ENCODE assay signal across 22 cellular contexts in the genomic region with DNA sequence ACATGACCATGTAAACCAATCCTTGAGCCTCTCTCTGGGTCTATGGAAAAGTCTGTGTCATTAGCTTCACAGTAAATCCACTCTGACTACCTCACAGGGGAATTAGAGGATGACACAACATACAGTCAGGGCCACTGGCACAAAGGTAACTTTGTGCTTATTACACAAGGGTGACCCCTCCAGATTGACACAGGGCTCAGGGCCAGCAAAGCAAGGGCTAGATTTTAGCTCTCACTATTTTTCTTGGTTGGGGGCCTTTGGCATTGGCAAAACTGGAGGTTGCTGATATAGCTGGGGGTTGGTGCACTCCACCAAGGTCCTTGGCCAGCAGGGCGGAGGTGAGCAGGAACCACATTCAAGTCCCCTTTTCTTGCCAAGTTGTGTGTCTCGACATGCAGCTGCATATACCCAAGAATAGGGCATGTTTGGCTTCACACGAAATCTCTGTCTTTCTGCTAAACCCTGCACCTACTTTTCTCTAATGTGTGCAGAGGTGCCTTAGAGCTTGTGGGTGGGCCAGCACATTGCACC. TPM values are rescaled to one million over a fixed set of nuclear protein-coding genes. Genes with fewer than 3 reads are reported as not detected.
DNase-seq lines count a peak whose midpoint lies in the region; ATAC-seq and TF ChIP-seq lines count a peak whose summit lies in the region.
"Had no signal": no experiment of that assay in that cellular context is flagged by ENCODE, and none has a peak within 500 bp of the region (broad histone marks: within the 10 kb centered on the region; RNA-seq: fewer than 3 reads in every experiment).

No MANE protein-coding gene starts in this region.

- H4K5ac ChIP-seq in IMR-90 (ENCODE audit: low read depth, low read length) = no peak overlapping the region

- no CpG with 5 or more reads among the region's 3 CpGs for WGBS in IMR-90 (ENCODE audit: extremely low coverage in 2 of 2, insufficient read length in 1 of 2), 2 experiments

- H4K8ac ChIP-seq in IMR-90 (ENCODE audit: low read depth in 2 of 2, low read length in 2 of 2) = no peak overlapping the region

- H3K23ac ChIP-seq in IMR-90 (ENCODE audit: low read depth, low read length) = no peak overlapping the region

- H2AFZ ChIP-seq in IMR-90 (replicated peaks; ENCODE audit: low read length, poor library complexity) = no peak overlapping the region
- no peak overlapping the region for H2AFZ ChIP-seq in osteoblast (ENCODE audit: low read length)

- H3K14ac ChIP-seq in IMR-90 (replicated peaks; ENCODE audit: low read depth, low read length) = no peak overlapping the region

- peaks cover 30 to 58% of the 10 kb centered on the region in 2 experiments for H3K79me1 ChIP-seq in IMR-90 (ENCODE audit: low read depth in 1 of 2, low read length in 2 of 2)

- no peak overlapping the region for H2BK20ac ChIP-seq in IMR-90 (ENCODE audit: low read depth, low read length)

- H3K27me3 ChIP-seq in IMR-90 (ENCODE audit: control insufficient read depth, insufficient read depth, low read length) (no peaks in the 10 kb centered on the region), osteoblast (ENCODE audit: insufficient read depth, low read length) (no peaks in the 10 kb centered on the region)
- H3K27me3 ChIP-seq: ascending aorta, tibial nerve had no signal

- H3K56ac ChIP-seq in IMR-90 (ENCODE audit: extremely low read depth, insufficient read depth, low read length) = no peak overlapping the region

- H2AK9ac ChIP-seq in IMR-90 (replicated peaks; ENCODE audit: low read depth, low read length, poor library complexity) = peak overlapping the region; percentile 62

- no peak overlapping the region for H3K4ac ChIP-seq in IMR-90 (ENCODE audit: low read depth, low read length)

- TF ChIP-seq CTCF in IMR-90 (conservative IDR thresholded peaks at IDR 0.05; ENCODE audit: low read depth, low read length) (no peak), cardiac fibroblast (IDR thresholded peaks at IDR 0.05; ENCODE audit: low read depth, low read length) (no peak), osteoblast (IDR thresholded peaks at IDR 0.05; ENCODE audit: extremely low read depth, low read depth, low read length) (no peak)

- no peak overlapping the region for H3K27ac ChIP-seq in IMR-90 (ENCODE audit: insufficient read depth, low read length)
- H3K27ac ChIP-seq in osteoblast (ENCODE audit: low read depth, low read length) = no peak overlapping the region
- H3K27ac ChIP-seq: ascending aorta, SK-N-MC, tibial nerve had no signal

- H3K36me3 ChIP-seq in IMR-90 (ENCODE audit: control insufficient read depth, insufficient read depth, low read length) (peaks cover 14% of the 10 kb centered on the region), osteoblast (ENCODE audit: insufficient read depth, low read length) (no peaks in the 10 kb centered on the region)

- POLR2A ChIA-PET in IMR-90 (lab: Charles Lee; ENCODE audit: unreplicated experiment) = no interaction called here

- no peak for TF ChIP-seq POLR2A in IMR-90 (IDR thresholded peaks at IDR 0.05; ENCODE audit: low read depth, low read length)

- no peak for TF ChIP-seq RAD21 in IMR-90 (IDR thresholded peaks at IDR 0.05; ENCODE audit: low read length)

- intact Hi-C loops in IMR-90 (cut with micrococcal nuclease) = no loop called here

- no TSS peak for BruUV-seq in IMR-90 (replicated peaks; lab: Mats Ljungman, UMichigan)

- H2BK5ac ChIP-seq in IMR-90 (ENCODE audit: low read depth, low read length, poor library complexity, severe bottlenecking) = no peak overlapping the region

- in situ Hi-C loops in IMR-90 (cut with MboI; ENCODE audit: low sequenced_read_pairs) = no loop called here

- H3K79me2 ChIP-seq in osteoblast (ENCODE audit: insufficient read depth, low read length) = peaks cover 50% of the 10 kb centered on the region

- no peak overlapping the region for H3K18ac ChIP-seq in IMR-90 (ENCODE audit: low read depth, low read length)

- H2AK5ac ChIP-seq in IMR-90 (ENCODE audit: low read depth, low read length) = no peak overlapping the region

- H3K4me1 ChIP-seq in IMR-90 (ENCODE audit: control insufficient read depth, insufficient read depth, low read length) = peaks cover 5% of the 10 kb centered on the region
- H3K4me1 ChIP-seq in osteoblast (ENCODE audit: insufficient read depth, low read length) = peaks cover 25% of the 10 kb centered on the region

- DNase-seq in AG08395 (ENCODE audit: low spot score) (peak; percentile 38), IMR-90 (peak; percentile 74), cardiac fibroblast (ENCODE audit: low read depth in 2 of 2) (peak; percentile 43 to 77), kidney tubule cell (ENCODE audit: low spot score) (peak; percentile 75), ureter (ENCODE audit: low spot score) (no peak), osteoblast (ENCODE audit: insufficient read length, low spot score, missing footprints) (no peak)
- no peak for DNase-seq in stimulated activated CD4-positive, alpha-beta T cell treated with anti-CD3 and anti-CD28 coated beads, Interleukin-4, amount 100 ng/mL, for 24 hours
- no peak for DNase-seq in stimulated activated CD4-positive, alpha-beta T cell treated with anti-CD3 and anti-CD28 coated beads, Interleukin-2, amount 100 ng/mL, for 48 hours
- DNase-seq: ACHN; activated CD4-positive, alpha-beta T cell treated with anti-CD3 and anti-CD28 coated beads, Interleukin-2, amount 10 ng/mL, durations not matched to agents 7 days and 5 days; activated naive CD4-positive, alpha-beta T cell; activated T-cell treated with anti-CD3 and anti-CD28 coated beads for 4 hours; glutamatergic neuron; MM.1S; naive B cell; NCI-H187 treated with DMSO at 0.1 percent for 48 hours; NCI-H510A; stimulated activated naive CD4-positive, alpha-beta T cell; T-helper 9 cell had no signal

- peak; percentile 34; the same call in 1 of the 2 replicates for ATAC-seq in IMR-90 (ENCODE audit: low read depth)

- H3K4me3 ChIP-seq in IMR-90 (ENCODE audit: insufficient read depth, low read depth, low read length) (no peak overlapping the region), cardiac fibroblast (replicated peaks in 1 of 2; ENCODE audit: low read depth in 2 of 2, low read length in 2 of 2) (no peak overlapping the region), osteoblast (ENCODE audit: insufficient read depth, low read length) (no peak overlapping the region)
- H3K4me3 ChIP-seq: ascending aorta, SK-N-MC, tibial nerve had no signal

- H3K9me3 ChIP-seq in IMR-90 (ENCODE audit: control insufficient read depth, insufficient read depth, low read length) (peaks cover 9% of the 10 kb centered on the region), osteoblast (ENCODE audit: low read depth, low read length) (no peaks in the 10 kb centered on the region)
- H3K9me3 ChIP-seq: ascending aorta, tibial nerve had no signal

- H3K9ac ChIP-seq in IMR-90 (ENCODE audit: low read depth, low read length) = no peak overlapping the region

- H2BK15ac ChIP-seq in IMR-90 (ENCODE audit: low read depth, low read length) = no peak overlapping the region

- CTCF ChIA-PET in IMR-90 (lab: Yijun Ruan, JAX) = no interaction called here

- H3K4me2 ChIP-seq in IMR-90 (ENCODE audit: low read depth, low read length) = no peak overlapping the region
- H3K4me2 ChIP-seq in osteoblast (ENCODE audit: insufficient read depth, low read length) = no peak overlapping the region

- H4K91ac ChIP-seq in IMR-90 (ENCODE audit: insufficient read depth, low read depth, low read length) = no peak overlapping the region

- peaks cover 15% of the 10 kb centered on the region; the same call in 1 of the 2 replicates for H3K9me1 ChIP-seq in IMR-90 (ENCODE audit: insufficient read depth, low read length)

- H2BK120ac ChIP-seq in IMR-90 (ENCODE audit: low read depth, low read length) = no peak overlapping the region

- dilution Hi-C loops in IMR-90 (cut with HindIII; ENCODE audit: low sequenced_read_pairs, unreplicated experiment) = no loop called here

- H4K20me1 ChIP-seq in IMR-90 (ENCODE audit: insufficient read depth, low read length) (peaks cover 10% of the 10 kb centered on the region), osteoblast (ENCODE audit: insufficient read depth, low read length) (peaks cover 15% of the 10 kb centered on the region)

TF ChIP-seq in IMR-90, 13 proteins besides CTCF, POLR2A, EP300 and RAD21:
- TF ChIP-seq CEBPB (IDR thresholded peaks at IDR 0.05; ENCODE audit: low read depth, low read length) (peak; percentile 76), RFX5 (IDR thresholded peaks at IDR 0.05; ENCODE audit: low read depth, low read length) (no peak)
- TF ChIP-seq, protein P1, sequence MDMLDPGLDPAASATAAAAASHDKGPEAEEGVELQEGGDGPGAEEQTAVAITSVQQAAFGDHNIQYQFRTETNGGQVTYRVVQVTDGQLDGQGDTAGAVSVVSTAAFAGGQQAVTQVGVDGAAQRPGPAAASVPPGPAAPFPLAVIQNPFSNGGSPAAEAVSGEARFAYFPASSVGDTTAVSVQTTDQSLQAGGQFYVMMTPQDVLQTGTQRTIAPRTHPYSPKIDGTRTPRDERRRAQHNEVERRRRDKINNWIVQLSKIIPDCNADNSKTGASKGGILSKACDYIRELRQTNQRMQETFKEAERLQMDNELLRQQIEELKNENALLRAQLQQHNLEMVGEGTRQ (IDR thresholded peaks at IDR 0.05; ENCODE audit: low read depth, low read length) = no peak

RNA-seq across cellular contexts. Expression of gene OSMR, which starts 15.2 kb away (rescaled TPM):
- total RNA-seq in IMR-90 (2012; rRNA removed) = 38.9 and 41.6 TPM in 2 replicates
- polyA plus RNA-seq in IMR-90 (2012; rRNA removed) = 39.6 and 48.7 TPM in 2 replicates
- polyA plus RNA-seq in IMR-90 (2012; cell fraction: cytosol; rRNA removed) = 22.2 and 23.7 TPM in 2 replicates
- 20.0 and 79.2 TPM in 2 replicates for polyA plus RNA-seq in IMR-90 (2012; cell fraction: nucleus; rRNA removed; ENCODE audit: low replicate concordance)
- 57.1 TPM for total RNA-seq in ureter
- 174 and 189 TPM in 2 replicates for total RNA-seq in osteoblast
- total RNA-seq: activated CD4-positive, alpha-beta T cell treated with anti-CD3 and anti-CD28 coated beads, Interleukin-2, amount 10 ng/mL, durations not matched to agents 7 days and 5 days had no signal

Comparison
In these comparisons a context has a peak if more than half of its experiments do, and no peak if none do; other contexts are left out.
1. DNase-seq: peak in AG08395 (single experiment), IMR-90 (single experiment), cardiac fibroblast (2 of 2) and kidney tubule cell (single experiment); none in stimulated activated CD4-positive, alpha-beta T cell treated with anti-CD3 and anti-CD28 coated beads, Interleukin-4, amount 100 ng/mL, for 24 hours (single experiment), ureter (single experiment), stimulated activated CD4-positive, alpha-beta T cell treated with anti-CD3 and anti-CD28 coated beads, Interleukin-2, amount 100 ng/mL, for 48 hours (0 of 2) and osteoblast (single experiment).